In genomic region chr17:21410371-21410770, GRCh38 we compare ENCODE assay signal across 2 cellular contexts. TPM values are rescaled to one million over a fixed set of nuclear protein-coding genes. Genes with fewer than 3 reads are reported as not detected.
"Had no signal": no experiment of that assay in that cellular context is flagged by ENCODE, and none has a peak within 500 bp of the region (broad histone marks: within the 10 kb centered on the region; RNA-seq: fewer than 3 reads in every experiment).

No MANE protein-coding gene starts in this region.

RNA-seq across cellular contexts. Expression of gene KCNJ12, which starts 34.2 kb away (rescaled TPM):
- total RNA-seq: HepG2, HT-29 had no signal
- polyA plus RNA-seq: HepG2 had no signal
